ENCODE assay signal across 16 cellular contexts in genomic region chr10:15316877-15317464, GRCh38.
"Had no signal": no experiment of that assay in that cellular context is flagged by ENCODE, and none has a peak within 500 bp of the region (broad histone marks: within the 10 kb centered on the region; RNA-seq: fewer than 3 reads in every experiment).

No MANE protein-coding gene starts in this region.

- H3K4me1 Mint-ChIP-seq: activated CD4-positive, alpha-beta memory T cell treated with anti-CD3 and anti-CD28 coated beads, Interleukin-2, amount 10 ng/mL, durations not matched to agents 7 days and 5 days had no signal

- H3K36me3 Mint-ChIP-seq: activated naive CD8-positive, alpha-beta T cell treated with anti-CD3 and anti-CD28 coated beads, Interleukin-2, amount 10 ng/mL, durations not matched to agents 7 days and 5 days; natural killer cell; stimulated activated naive B cell treated with anti-CD40 and anti-IgM and Interleukin-4, amounts not matched to agents 10 μg/mL and 1 μg/mL and 100 μg/mL, for 72 hours had no signal

- H3K9me3 Mint-ChIP-seq: activated CD4-positive, alpha-beta memory T cell treated with anti-CD3 and anti-CD28 coated beads, Interleukin-2, amount 10 ng/mL, durations not matched to agents 7 days and 5 days; activated T-cell treated with anti-CD3 and anti-CD28 coated beads, Interleukin-2, amount 50 U/mL, for 72 hours; natural killer cell had no signal

- H3K27me3 ChIP-seq: gastrocnemius medialis, sigmoid colon, transverse colon had no signal

- H3K4me1 ChIP-seq: psoas muscle had no signal

- H3K27ac Mint-ChIP-seq: activated CD4-positive, alpha-beta memory T cell treated with anti-CD3 and anti-CD28 coated beads, Interleukin-2, amount 10 ng/mL, durations not matched to agents 7 days and 5 days; activated naive CD8-positive, alpha-beta T cell treated with anti-CD3 and anti-CD28 coated beads, Interleukin-2, amount 10 ng/mL, durations not matched to agents 7 days and 5 days; activated T-cell treated with anti-CD3 and anti-CD28 coated beads, Interleukin-2, amount 50 U/mL, for 72 hours; natural killer cell; stimulated activated naive B cell treated with anti-CD40 and anti-IgM and Interleukin-4, amounts not matched to agents 10 μg/mL and 1 μg/mL and 100 μg/mL, for 72 hours had no signal

- H3K36me3 ChIP-seq: gastrocnemius medialis, lower lobe of right lung, sigmoid colon, transverse colon had no signal

- H3K4me3 ChIP-seq: gastrocnemius medialis, lower lobe of right lung, psoas muscle, sigmoid colon, transverse colon had no signal

- DNase-seq: activated CD4-positive, alpha-beta memory T cell treated with anti-CD3 and anti-CD28 coated beads, Interleukin-2, amount 10 ng/mL, durations not matched to agents 7 days and 5 days; activated CD8-positive, alpha-beta memory T cell treated with anti-CD3 and anti-CD28 coated beads, Interleukin-2, amount 50 U/mL, for 4 hours; activated gamma-delta T cell treated with Interleukin-2 at 50 U/mL for 16 hours; activated naive CD8-positive, alpha-beta T cell treated with anti-CD3 and anti-CD28 coated beads, Interleukin-2, amount 10 ng/mL, durations not matched to agents 7 days and 5 days; activated T-cell treated with anti-CD3 and anti-CD28 coated beads, Interleukin-2, amount 50 U/mL, for 72 hours; anterior cingulate cortex; effector CD4-positive, alpha-beta T cell; gastrocnemius medialis; kidney glomerular epithelial cell; lower lobe of right lung; natural killer cell; psoas muscle; sigmoid colon; stimulated activated CD4-positive, alpha-beta T cell treated with anti-CD3 and anti-CD28 coated beads, Interleukin-2, amount 100 ng/mL, for 24 hours; stimulated activated naive B cell treated with anti-CD40 and anti-IgM and Interleukin-4, amounts not matched to agents 10 μg/mL and 1 μg/mL and 100 μg/mL, for 72 hours; transverse colon had no signal

- H3K4me3 Mint-ChIP-seq: activated CD4-positive, alpha-beta memory T cell treated with anti-CD3 and anti-CD28 coated beads, Interleukin-2, amount 10 ng/mL, durations not matched to agents 7 days and 5 days; activated naive CD8-positive, alpha-beta T cell treated with anti-CD3 and anti-CD28 coated beads, Interleukin-2, amount 10 ng/mL, durations not matched to agents 7 days and 5 days; activated T-cell treated with anti-CD3 and anti-CD28 coated beads, Interleukin-2, amount 50 U/mL, for 72 hours; natural killer cell; stimulated activated naive B cell treated with anti-CD40 and anti-IgM and Interleukin-4, amounts not matched to agents 10 μg/mL and 1 μg/mL and 100 μg/mL, for 72 hours had no signal

- H3K27ac ChIP-seq: gastrocnemius medialis, lower lobe of right lung, psoas muscle, sigmoid colon had no signal

- H3K9me3 ChIP-seq: gastrocnemius medialis, lower lobe of right lung, psoas muscle, sigmoid colon, transverse colon had no signal
